1 cellular context compared by ENCODE assay signal in genomic region chr19:17757125-17757524, GRCh38.
TF ChIP-seq lines count a peak whose summit lies in the region.

No MANE protein-coding gene starts in this region.

TF ChIP-seq in K562, 482 proteins besides CTCF, POLR2A, EP300 and RAD21:
- TF ChIP-seq DLX4 (CRISPR knock-in tag; IDR thresholded peaks at IDR 0.05) (no peak), CREB3 (tag; conservative IDR thresholded peaks at IDR 0.05; ENCODE audit: low read depth) (no peak), ZBTB26 (CRISPR knock-in tag; IDR thresholded peaks at IDR 0.05) (no peak), POLR2G (IDR thresholded peaks at IDR 0.05; ENCODE audit: low read depth, low read length) (peak; percentile 33; the same call in 1 of the 2 replicates), RBFOX2 (IDR thresholded peaks at IDR 0.05; ENCODE audit: low read depth, low read length) (peak; percentile 49)
